ENCODE assay signal across 19 cellular contexts in the genomic region with DNA sequence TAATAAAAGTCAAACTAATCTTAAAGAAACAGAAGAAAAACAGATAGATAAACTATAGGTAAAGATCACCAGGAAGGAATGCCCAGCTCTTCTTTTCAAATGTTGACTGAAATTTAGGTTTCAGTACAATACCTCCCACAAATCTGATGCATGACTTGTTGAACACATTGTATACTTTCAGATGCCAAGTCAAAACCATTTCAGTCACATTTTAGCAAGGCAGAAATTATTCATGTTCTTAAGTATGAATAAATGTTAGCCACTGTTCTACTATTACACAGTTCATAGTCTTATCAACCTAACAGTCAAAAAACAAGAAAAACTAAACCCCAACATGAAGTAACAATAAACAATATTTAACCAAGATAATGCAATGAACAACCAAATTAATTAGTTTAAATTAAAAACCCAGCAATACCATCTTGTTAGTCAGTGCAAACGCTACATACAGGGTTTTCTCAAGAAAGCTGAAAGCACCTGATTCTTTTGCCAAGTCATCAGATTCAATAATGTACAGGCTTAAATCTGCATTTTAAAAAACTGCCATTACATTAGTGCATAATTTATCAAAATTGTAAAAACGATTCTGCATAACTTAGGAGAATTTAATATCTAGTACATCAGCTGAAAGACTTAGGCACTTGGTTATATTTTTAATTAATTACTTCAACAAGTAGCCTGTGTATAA. TPM values are rescaled to one million over a fixed set of nuclear protein-coding genes. Genes with fewer than 3 reads are reported as not detected.
"Had no signal": no experiment of that assay in that cellular context is flagged by ENCODE, and none has a peak within 500 bp of the region (broad histone marks: within the 10 kb centered on the region; RNA-seq: fewer than 3 reads in every experiment).

No MANE protein-coding gene starts in this region.

- H3K27ac ChIP-seq: neural progenitor cell, ovary, thyroid gland, VCaP had no signal

- H3K36me3 ChIP-seq: ovary had no signal

- H3K27me3 Mint-ChIP-seq: activated naive CD8-positive, alpha-beta T cell treated with anti-CD3 and anti-CD28 coated beads, Interleukin-2, amount 10 ng/mL, durations not matched to agents 7 days and 5 days had no signal

- H3K9me3 ChIP-seq: ovary, thyroid gland had no signal

- H3K4me2 ChIP-seq: neural progenitor cell had no signal

- H3K9ac ChIP-seq: neural progenitor cell had no signal

- H3K4me3 ChIP-seq: dorsolateral prefrontal cortex, neural progenitor cell, ovary, thyroid gland had no signal

- FAIRE-seq: astrocyte, endometrium, urothelium cell line had no signal

- ATAC-seq: esophagus mucosa had no signal

- H3K4me1 Mint-ChIP-seq: neural progenitor cell had no signal

- H3K9me3 Mint-ChIP-seq: activated T-helper 1 cell treated with anti-CD3 and anti-CD28 coated beads, Interleukin-12 subunit alpha, Interleukin-12 subunit beta, Interleukin-2, Interleukin-4 antibody, amounts not matched to agents 30 ng/mL and 10 ng/mL and 1 ng/mL, durations not matched to agents 14 hours and 24 hours and 36 hours; neural progenitor cell had no signal

- H2AFZ ChIP-seq: neural progenitor cell had no signal

- DNase-seq: activated naive CD8-positive, alpha-beta T cell treated with anti-CD3 and anti-CD28 coated beads, Interleukin-2, amount 10 ng/mL, durations not matched to agents 7 days and 5 days; dorsolateral prefrontal cortex; hypothalamus; kidney glomerular epithelial cell; ovary; stimulated activated CD4-positive, alpha-beta T cell treated with anti-CD3 and anti-CD28 coated beads, Interleukin-15, amount 100 ng/mL, for 24 hours; stimulated activated CD4-positive, alpha-beta T cell treated with anti-CD3 and anti-CD28 coated beads, Interleukin-4, amount 100 ng/mL, for 24 hours; SW 1271; T-helper 9 cell; thyroid gland had no signal

- H3K27me3 ChIP-seq: dorsolateral prefrontal cortex, neural progenitor cell, ovary, thyroid gland had no signal

- H3K4me1 ChIP-seq: neural progenitor cell, thyroid gland had no signal

- H3K27ac Mint-ChIP-seq: activated naive CD8-positive, alpha-beta T cell treated with anti-CD3 and anti-CD28 coated beads, Interleukin-2, amount 10 ng/mL, durations not matched to agents 7 days and 5 days; neural progenitor cell had no signal

- H3K4me3 Mint-ChIP-seq: activated naive CD8-positive, alpha-beta T cell treated with anti-CD3 and anti-CD28 coated beads, Interleukin-2, amount 10 ng/mL, durations not matched to agents 7 days and 5 days; activated T-helper 1 cell treated with anti-CD3 and anti-CD28 coated beads, Interleukin-12 subunit alpha, Interleukin-12 subunit beta, Interleukin-2, Interleukin-4 antibody, amounts not matched to agents 30 ng/mL and 10 ng/mL and 1 ng/mL, durations not matched to agents 14 hours and 24 hours and 36 hours; neural progenitor cell had no signal

RNA-seq across cellular contexts. Expression of gene OR1K1, which starts 48.5 kb away (rescaled TPM):
- total RNA-seq: activated naive CD8-positive, alpha-beta T cell treated with anti-CD3 and anti-CD28 coated beads, Interleukin-2, amount 10 ng/mL, durations not matched to agents 7 days and 5 days; activated T-helper 1 cell treated with anti-CD3 and anti-CD28 coated beads, Interleukin-12 subunit alpha, Interleukin-12 subunit beta, Interleukin-2, Interleukin-4 antibody, amounts not matched to agents 30 ng/mL and 10 ng/mL and 1 ng/mL, durations not matched to agents 14 hours and 24 hours and 36 hours; astrocyte; dorsolateral prefrontal cortex; esophagus mucosa; ovary; skeletal muscle tissue; thyroid gland had no signal
- polyA plus RNA-seq: ovary had no signal

RNA-seq across cellular contexts. Expression of gene OR5C1, which starts 59.7 kb away (rescaled TPM):
- total RNA-seq: activated naive CD8-positive, alpha-beta T cell treated with anti-CD3 and anti-CD28 coated beads, Interleukin-2, amount 10 ng/mL, durations not matched to agents 7 days and 5 days; activated T-helper 1 cell treated with anti-CD3 and anti-CD28 coated beads, Interleukin-12 subunit alpha, Interleukin-12 subunit beta, Interleukin-2, Interleukin-4 antibody, amounts not matched to agents 30 ng/mL and 10 ng/mL and 1 ng/mL, durations not matched to agents 14 hours and 24 hours and 36 hours; astrocyte; dorsolateral prefrontal cortex; esophagus mucosa; lower leg skin; ovary; skeletal muscle tissue; thyroid gland had no signal
- polyA plus RNA-seq: ovary had no signal
